25 cellular contexts compared by ENCODE assay signal in genomic region chr9:133387680-133388079, GRCh38. TPM values are rescaled to one million over a fixed set of nuclear protein-coding genes. Genes with fewer than 3 reads are reported as not detected.
DNase-seq lines count a peak whose midpoint lies in the region; ATAC-seq and TF ChIP-seq lines count a peak whose summit lies in the region.
"Had no signal": no experiment of that assay in that cellular context is flagged by ENCODE, and none has a peak within 500 bp of the region (broad histone marks: within the 10 kb centered on the region; RNA-seq: fewer than 3 reads in every experiment).

No MANE protein-coding gene starts in this region.

- H4K5ac ChIP-seq in IMR-90 (ENCODE audit: low read depth, low read length): no peak overlapping the region

- no peak for TF ChIP-seq CTCF in IMR-90 (conservative IDR thresholded peaks at IDR 0.05; ENCODE audit: low read depth, low read length)
- no peak for TF ChIP-seq CTCF in VCaP (conservative IDR thresholded peaks at IDR 0.05)
- no peak for TF ChIP-seq CTCF in osteoblast (IDR thresholded peaks at IDR 0.05; ENCODE audit: extremely low read depth, low read depth, low read length)

- BruUV-seq in IMR-90 (replicated peaks; lab: Mats Ljungman, UMichigan): no TSS peak

- no peak overlapping the region for H3K14ac ChIP-seq in IMR-90 (replicated peaks; ENCODE audit: low read depth, low read length)

- TF ChIP-seq RAD21 in IMR-90 (IDR thresholded peaks at IDR 0.05; ENCODE audit: low read length): no peak

- H3K4me3 ChIP-seq in IMR-90 (ENCODE audit: insufficient read depth, low read depth, low read length) (no peak overlapping the region), osteoblast (ENCODE audit: insufficient read depth, low read length) (no peak overlapping the region)
- H3K4me3 ChIP-seq: smooth muscle cell, uterus had no signal

- ATAC-seq in IMR-90 (ENCODE audit: low read depth): no peak
- ATAC-seq in GM18519 (IDR thresholded peaks at IDR 0.05; ENCODE audit: low FRiP score, unreplicated experiment): no peak
- ATAC-seq: activated CD8-positive, alpha-beta T cell treated with anti-CD3 and anti-CD28 coated beads, Interleukin-2, amount 10 ng/mL, durations not matched to agents 7 days and 5 days; activated naive CD8-positive, alpha-beta T cell treated with anti-CD3 and anti-CD28 coated beads, Interleukin-2, amount 50 U/mL, for 24 hours; left lobe of liver; naive thymus-derived CD4-positive, alpha-beta T cell had no signal

- H3K79me1 ChIP-seq in IMR-90 (ENCODE audit: low read depth in 1 of 2, low read length in 2 of 2): no peaks in the 10 kb centered on the region

- no peaks in the 10 kb centered on the region for H3K9me1 ChIP-seq in IMR-90 (ENCODE audit: insufficient read depth, low read length)

- H3K27me3 ChIP-seq in IMR-90 (ENCODE audit: control insufficient read depth, insufficient read depth, low read length) (peaks cover 6% of the 10 kb centered on the region; the same call in 1 of the 2 replicates), osteoblast (ENCODE audit: insufficient read depth, low read length) (no peaks in the 10 kb centered on the region)
- H3K27me3 ChIP-seq: uterus had no signal

- no peak for TF ChIP-seq POLR2A in IMR-90 (IDR thresholded peaks at IDR 0.05; ENCODE audit: low read depth, low read length)

- H3K4ac ChIP-seq in IMR-90 (ENCODE audit: low read depth, low read length): no peak overlapping the region

- CTCF ChIA-PET in IMR-90 (lab: Yijun Ruan, JAX): no interaction called here

- H3K9me3 ChIP-seq in IMR-90 (ENCODE audit: control insufficient read depth, insufficient read depth, low read length) (no peaks in the 10 kb centered on the region), osteoblast (ENCODE audit: low read depth, low read length) (no peaks in the 10 kb centered on the region)
- H3K9me3 ChIP-seq: uterus had no signal

- H3K36me3 ChIP-seq in IMR-90 (ENCODE audit: control insufficient read depth, insufficient read depth, low read length): no peaks in the 10 kb centered on the region
- no peaks in the 10 kb centered on the region for H3K36me3 ChIP-seq in osteoblast (ENCODE audit: insufficient read depth, low read length)
- H3K36me3 ChIP-seq: uterus had no signal

- H3K9ac ChIP-seq in IMR-90 (ENCODE audit: low read depth, low read length): no peak overlapping the region

- intact Hi-C loops in IMR-90 (cut with micrococcal nuclease): no loop called here

- peak overlapping the region; percentile 66 for H2AK9ac ChIP-seq in IMR-90 (replicated peaks; ENCODE audit: low read depth, low read length, poor library complexity)

- H3K27ac ChIP-seq in IMR-90 (ENCODE audit: insufficient read depth, low read length) (no peak overlapping the region), VCaP (peak overlapping the region; percentile 45), osteoblast (ENCODE audit: low read depth, low read length) (no peak overlapping the region)
- H3K27ac ChIP-seq: C4-2B, uterus had no signal

- no peak overlapping the region for H2AK5ac ChIP-seq in IMR-90 (ENCODE audit: low read depth, low read length)

- H2BK20ac ChIP-seq in IMR-90 (ENCODE audit: low read depth, low read length): no peak overlapping the region

- DNase-seq in DMS153 treated with DMSO at 0.1 percent for 48 hours (lab: John Stamatoyannopoulos, UW; ENCODE audit: unreplicated experiment) (peak; percentile 10), IMR-90 (no peak), osteoblast (ENCODE audit: insufficient read length, low spot score, missing footprints) (peak; percentile 27), superior temporal gyrus (ENCODE audit: extremely low spot score) (no peak), foreskin melanocyte (no peak)
- DNase-seq: activated CD4-positive, CD25-positive, alpha-beta regulatory T cell treated with anti-CD3 and anti-CD28 coated beads, Interleukin-2, amount 50 U/mL, for 72 hours; activated CD8-positive, alpha-beta T cell treated with anti-CD3 and anti-CD28 coated beads, Interleukin-2, amount 10 ng/mL, durations not matched to agents 7 days and 5 days; activated gamma-delta T cell treated with Interleukin-2 at 50 U/mL for 16 hours; activated naive CD8-positive, alpha-beta T cell treated with anti-CD3 and anti-CD28 coated beads, Interleukin-2, amount 50 U/mL, for 24 hours; activated T-cell treated with anti-CD3 and anti-CD28 coated beads, Interleukin-2, amount 50 U/mL, for 24 hours; foreskin fibroblast; KBM-7; naive thymus-derived CD4-positive, alpha-beta T cell; NCI-H187; NCI-H82; retina; SHP77; stimulated activated CD4-positive, alpha-beta T cell treated with anti-CD3 and anti-CD28 coated beads, Interleukin-2, amount 100 ng/mL, for 24 hours; uterus had no signal

- no peak overlapping the region for H2BK5ac ChIP-seq in IMR-90 (ENCODE audit: low read depth, low read length, poor library complexity, severe bottlenecking)

- H3K56ac ChIP-seq in IMR-90 (ENCODE audit: extremely low read depth, insufficient read depth, low read length): no peak overlapping the region

- no peak overlapping the region for H2AFZ ChIP-seq in IMR-90 (replicated peaks; ENCODE audit: low read length, poor library complexity)
- no peak overlapping the region for H2AFZ ChIP-seq in osteoblast (ENCODE audit: low read length)

- H4K8ac ChIP-seq in IMR-90 (ENCODE audit: low read depth in 2 of 2, low read length in 2 of 2): no peak overlapping the region

- dilution Hi-C loops in IMR-90 (cut with HindIII; ENCODE audit: low sequenced_read_pairs, unreplicated experiment): no loop called here

- POLR2A ChIA-PET in IMR-90 (lab: Charles Lee; ENCODE audit: unreplicated experiment): no interaction called here

- no peak overlapping the region for H3K23ac ChIP-seq in IMR-90 (ENCODE audit: low read depth, low read length)

- no peaks in the 10 kb centered on the region; the same call in 1 of the 2 replicates for H4K20me1 ChIP-seq in IMR-90 (ENCODE audit: insufficient read depth, low read length)
- H4K20me1 ChIP-seq in osteoblast (ENCODE audit: insufficient read depth, low read length): no peaks in the 10 kb centered on the region

- H3K79me2 ChIP-seq in osteoblast (ENCODE audit: insufficient read depth, low read length): no peaks in the 10 kb centered on the region

- whole genome bisulfite sequencing in IMR-90 (ENCODE audit: extremely low coverage in 2 of 2, insufficient read length in 1 of 2), 2 experiments: 76% methylated on average over 6 of the region's 9 CpGs; no CpG with 5 or more reads in 1 of the 2 experiments

- no peak overlapping the region for H4K91ac ChIP-seq in IMR-90 (ENCODE audit: insufficient read depth, low read depth, low read length)

- H3K4me2 ChIP-seq in IMR-90 (ENCODE audit: low read depth, low read length) (no peak overlapping the region), osteoblast (ENCODE audit: insufficient read depth, low read length) (no peak overlapping the region)
- H3K4me2 ChIP-seq: smooth muscle cell had no signal

- no peak overlapping the region for H3K18ac ChIP-seq in IMR-90 (ENCODE audit: low read depth, low read length)

- H3K4me1 ChIP-seq in IMR-90 (ENCODE audit: control insufficient read depth, insufficient read depth, low read length) (no peaks in the 10 kb centered on the region), osteoblast (ENCODE audit: insufficient read depth, low read length) (no peaks in the 10 kb centered on the region)
- H3K4me1 ChIP-seq: uterus had no signal

- in situ Hi-C loops in IMR-90 (cut with MboI; ENCODE audit: low sequenced_read_pairs): no loop called here

- no peak overlapping the region for H2BK15ac ChIP-seq in IMR-90 (ENCODE audit: low read depth, low read length)

- no peak overlapping the region for H2BK120ac ChIP-seq in IMR-90 (ENCODE audit: low read depth, low read length)

TF ChIP-seq in IMR-90, 13 proteins besides CTCF, POLR2A, EP300 and RAD21:
- no peak for TF ChIP-seq NFE2L2 (IDR thresholded peaks at IDR 0.05; ENCODE audit: low read depth, low read length)
- no peak for TF ChIP-seq RFX5 (IDR thresholded peaks at IDR 0.05; ENCODE audit: low read depth, low read length)
- no peak for TF ChIP-seq SMC3 (IDR thresholded peaks at IDR 0.05; ENCODE audit: low read depth, low read length)
- TF ChIP-seq FOS (IDR thresholded peaks at IDR 0.05; ENCODE audit: low read depth, low read length): no peak
- no peak for TF ChIP-seq USF2 (IDR thresholded peaks at IDR 0.05; ENCODE audit: low read depth, low read length)
- no peak for TF ChIP-seq RCOR1 (IDR thresholded peaks at IDR 0.05; ENCODE audit: insufficient replicate concordance, low read length)
- TF ChIP-seq MXI1 (IDR thresholded peaks at IDR 0.05; ENCODE audit: borderline replicate concordance, low read depth, low read length): no peak

RNA-seq across cellular contexts. Expression of gene STKLD1, which starts 11.5 kb away (rescaled TPM):
- total RNA-seq in IMR-90 (2012; rRNA removed) (0.28 and 0.54 TPM in 2 replicates), osteoblast (0.72 and 1.2 TPM in 2 replicates)
- polyA plus RNA-seq in IMR-90 (2012; rRNA removed): 0.65 and 0.69 TPM in 2 replicates
- 0.26 and 0.82 TPM in 2 replicates for polyA plus RNA-seq in IMR-90 (2012; cell fraction: cytosol; rRNA removed)
- polyA plus RNA-seq in IMR-90 (2012; cell fraction: nucleus; rRNA removed; ENCODE audit: low replicate concordance): 1.1 and 3.1 TPM in 2 replicates
- total RNA-seq: omental fat pad had no signal

RNA-seq across cellular contexts. Expression of gene SURF4, which starts 11.8 kb away (rescaled TPM):
- 512 and 532 TPM in 2 replicates for total RNA-seq in IMR-90 (2012; rRNA removed)
- polyA plus RNA-seq in IMR-90 (2012; rRNA removed): 293 and 307 TPM in 2 replicates
- polyA plus RNA-seq in IMR-90 (2012; cell fraction: cytosol; rRNA removed): 265 and 338 TPM in 2 replicates
- polyA plus RNA-seq in IMR-90 (2012; cell fraction: nucleus; rRNA removed; ENCODE audit: low replicate concordance): 202 and 210 TPM in 2 replicates
- 366 and 392 TPM in 2 replicates for total RNA-seq in osteoblast

RNA-seq across cellular contexts. Expression of gene REXO4, which starts 30.1 kb away (rescaled TPM):
- total RNA-seq in IMR-90 (2012; rRNA removed): 16.1 and 18.3 TPM in 2 replicates
- polyA plus RNA-seq in IMR-90 (2012; rRNA removed): 21.8 and 23.1 TPM in 2 replicates
- polyA plus RNA-seq in IMR-90 (2012; cell fraction: cytosol; rRNA removed): 25.2 and 26.4 TPM in 2 replicates
- 13.2 and 18.6 TPM in 2 replicates for polyA plus RNA-seq in IMR-90 (2012; cell fraction: nucleus; rRNA removed; ENCODE audit: low replicate concordance)
- total RNA-seq in osteoblast: 10.6 and 11.9 TPM in 2 replicates

RNA-seq across cellular contexts. Expression of gene SURF2, which starts 31.3 kb away (rescaled TPM):
- 9.9 and 12.5 TPM in 2 replicates for total RNA-seq in IMR-90 (2012; rRNA removed)
- polyA plus RNA-seq in IMR-90 (2012; rRNA removed): 16.3 and 21.8 TPM in 2 replicates
- 15.3 and 16.3 TPM in 2 replicates for polyA plus RNA-seq in IMR-90 (2012; cell fraction: cytosol; rRNA removed)
- 6.4 and 7.7 TPM in 2 replicates for polyA plus RNA-seq in IMR-90 (2012; cell fraction: nucleus; rRNA removed; ENCODE audit: low replicate concordance)
- total RNA-seq in osteoblast: 10.3 and 15.2 TPM in 2 replicates

RNA-seq across cellular contexts. Expression of gene SURF1, which starts 31.4 kb away (rescaled TPM):
- total RNA-seq in IMR-90 (2012; rRNA removed): 10.3 and 15.1 TPM in 2 replicates
- polyA plus RNA-seq in IMR-90 (2012; rRNA removed): 23.4 and 24.5 TPM in 2 replicates
- polyA plus RNA-seq in IMR-90 (2012; cell fraction: cytosol; rRNA removed): 26.2 and 28.8 TPM in 2 replicates
- polyA plus RNA-seq in IMR-90 (2012; cell fraction: nucleus; rRNA removed; ENCODE audit: low replicate concordance): 30.8 and 41.3 TPM in 2 replicates
- total RNA-seq in osteoblast: 21.0 and 24.8 TPM in 2 replicates

Comparison
In these comparisons a context has a peak if more than half of its experiments do, and no peak if none do; other contexts are left out.
1. DNase-seq: peak in DMS153 treated with DMSO at 0.1 percent for 48 hours (single experiment) and osteoblast (single experiment); none in IMR-90 (single experiment), superior temporal gyrus (single experiment) and foreskin melanocyte (single experiment).